1 cellular context compared by ENCODE assay signal in the genomic region with DNA sequence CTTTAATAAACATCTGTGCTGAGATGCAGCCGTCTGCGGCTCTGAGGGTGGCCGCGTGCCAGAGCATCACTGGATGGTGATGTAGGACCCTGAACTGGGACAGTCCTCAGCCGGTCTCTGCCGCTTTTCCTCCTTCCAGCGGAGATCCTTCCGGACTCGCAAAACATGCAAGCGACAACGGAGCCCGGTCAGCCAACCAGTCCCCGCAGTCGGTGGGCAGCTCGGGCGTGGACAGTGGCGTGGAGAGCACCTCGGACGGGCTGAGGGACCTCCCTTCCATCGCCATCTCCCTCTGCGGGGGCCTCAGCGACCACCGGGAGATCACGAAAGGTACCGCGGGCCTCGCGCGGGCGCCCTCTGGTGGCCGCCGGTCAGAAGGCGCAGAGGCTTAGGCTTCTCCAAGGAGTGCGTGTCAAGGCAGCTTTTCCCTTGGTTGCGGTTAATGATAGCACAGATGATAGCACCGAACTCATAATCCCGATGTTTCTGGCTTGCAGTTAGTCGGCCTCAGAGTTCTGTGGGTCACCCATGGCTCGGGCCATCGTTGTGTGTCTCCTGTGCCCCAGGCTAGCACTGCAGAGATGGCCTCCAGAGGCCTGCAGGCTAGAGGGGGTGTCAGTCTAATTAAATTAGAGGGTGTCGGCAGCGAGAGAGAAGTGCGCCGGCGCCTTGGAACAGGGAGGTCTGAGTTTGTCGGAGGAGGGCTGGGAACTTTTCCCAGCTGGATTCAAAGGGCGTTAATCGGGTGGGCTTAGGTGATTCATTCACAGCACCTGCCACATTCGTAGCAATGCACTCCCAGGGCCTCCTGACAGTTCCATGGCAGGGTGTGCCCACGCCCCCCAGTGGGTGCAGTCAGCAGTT.
TF ChIP-seq lines count a peak whose summit lies in the region.

No MANE protein-coding gene starts in this region.

TF ChIP-seq in WTC11, 78 proteins besides CTCF, POLR2A, EP300 and RAD21 (continued from another document):
- TF ChIP-seq, protein P1, sequence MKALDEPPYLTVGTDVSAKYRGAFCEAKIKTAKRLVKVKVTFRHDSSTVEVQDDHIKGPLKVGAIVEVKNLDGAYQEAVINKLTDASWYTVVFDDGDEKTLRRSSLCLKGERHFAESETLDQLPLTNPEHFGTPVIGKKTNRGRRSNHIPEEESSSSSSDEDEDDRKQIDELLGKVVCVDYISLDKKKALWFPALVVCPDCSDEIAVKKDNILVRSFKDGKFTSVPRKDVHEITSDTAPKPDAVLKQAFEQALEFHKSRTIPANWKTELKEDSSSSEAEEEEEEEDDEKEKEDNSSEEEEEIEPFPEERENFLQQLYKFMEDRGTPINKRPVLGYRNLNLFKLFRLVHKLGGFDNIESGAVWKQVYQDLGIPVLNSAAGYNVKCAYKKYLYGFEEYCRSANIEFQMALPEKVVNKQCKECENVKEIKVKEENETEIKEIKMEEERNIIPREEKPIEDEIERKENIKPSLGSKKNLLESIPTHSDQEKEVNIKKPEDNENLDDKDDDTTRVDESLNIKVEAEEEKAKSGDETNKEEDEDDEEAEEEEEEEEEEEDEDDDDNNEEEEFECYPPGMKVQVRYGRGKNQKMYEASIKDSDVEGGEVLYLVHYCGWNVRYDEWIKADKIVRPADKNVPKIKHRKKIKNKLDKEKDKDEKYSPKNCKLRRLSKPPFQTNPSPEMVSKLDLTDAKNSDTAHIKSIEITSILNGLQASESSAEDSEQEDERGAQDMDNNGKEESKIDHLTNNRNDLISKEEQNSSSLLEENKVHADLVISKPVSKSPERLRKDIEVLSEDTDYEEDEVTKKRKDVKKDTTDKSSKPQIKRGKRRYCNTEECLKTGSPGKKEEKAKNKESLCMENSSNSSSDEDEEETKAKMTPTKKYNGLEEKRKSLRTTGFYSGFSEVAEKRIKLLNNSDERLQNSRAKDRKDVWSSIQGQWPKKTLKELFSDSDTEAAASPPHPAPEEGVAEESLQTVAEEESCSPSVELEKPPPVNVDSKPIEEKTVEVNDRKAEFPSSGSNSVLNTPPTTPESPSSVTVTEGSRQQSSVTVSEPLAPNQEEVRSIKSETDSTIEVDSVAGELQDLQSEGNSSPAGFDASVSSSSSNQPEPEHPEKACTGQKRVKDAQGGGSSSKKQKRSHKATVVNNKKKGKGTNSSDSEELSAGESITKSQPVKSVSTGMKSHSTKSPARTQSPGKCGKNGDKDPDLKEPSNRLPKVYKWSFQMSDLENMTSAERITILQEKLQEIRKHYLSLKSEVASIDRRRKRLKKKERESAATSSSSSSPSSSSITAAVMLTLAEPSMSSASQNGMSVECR (CRISPR knock-in tag; IDR thresholded peaks at IDR 0.05; ENCODE audit: borderline replicate concordance): no peak
- TF ChIP-seq SP1 (CRISPR knock-in tag; conservative IDR thresholded peaks at IDR 0.05): no peak
